1 cellular context compared by ENCODE assay signal in genomic region chr16:68105611-68106010, GRCh38.
TF ChIP-seq lines count a peak whose summit lies in the region.

No MANE protein-coding gene starts in this region.

TF ChIP-seq in WTC11, 78 proteins besides CTCF, POLR2A, EP300 and RAD21 (continued from another document):
- TF ChIP-seq, protein P1, sequence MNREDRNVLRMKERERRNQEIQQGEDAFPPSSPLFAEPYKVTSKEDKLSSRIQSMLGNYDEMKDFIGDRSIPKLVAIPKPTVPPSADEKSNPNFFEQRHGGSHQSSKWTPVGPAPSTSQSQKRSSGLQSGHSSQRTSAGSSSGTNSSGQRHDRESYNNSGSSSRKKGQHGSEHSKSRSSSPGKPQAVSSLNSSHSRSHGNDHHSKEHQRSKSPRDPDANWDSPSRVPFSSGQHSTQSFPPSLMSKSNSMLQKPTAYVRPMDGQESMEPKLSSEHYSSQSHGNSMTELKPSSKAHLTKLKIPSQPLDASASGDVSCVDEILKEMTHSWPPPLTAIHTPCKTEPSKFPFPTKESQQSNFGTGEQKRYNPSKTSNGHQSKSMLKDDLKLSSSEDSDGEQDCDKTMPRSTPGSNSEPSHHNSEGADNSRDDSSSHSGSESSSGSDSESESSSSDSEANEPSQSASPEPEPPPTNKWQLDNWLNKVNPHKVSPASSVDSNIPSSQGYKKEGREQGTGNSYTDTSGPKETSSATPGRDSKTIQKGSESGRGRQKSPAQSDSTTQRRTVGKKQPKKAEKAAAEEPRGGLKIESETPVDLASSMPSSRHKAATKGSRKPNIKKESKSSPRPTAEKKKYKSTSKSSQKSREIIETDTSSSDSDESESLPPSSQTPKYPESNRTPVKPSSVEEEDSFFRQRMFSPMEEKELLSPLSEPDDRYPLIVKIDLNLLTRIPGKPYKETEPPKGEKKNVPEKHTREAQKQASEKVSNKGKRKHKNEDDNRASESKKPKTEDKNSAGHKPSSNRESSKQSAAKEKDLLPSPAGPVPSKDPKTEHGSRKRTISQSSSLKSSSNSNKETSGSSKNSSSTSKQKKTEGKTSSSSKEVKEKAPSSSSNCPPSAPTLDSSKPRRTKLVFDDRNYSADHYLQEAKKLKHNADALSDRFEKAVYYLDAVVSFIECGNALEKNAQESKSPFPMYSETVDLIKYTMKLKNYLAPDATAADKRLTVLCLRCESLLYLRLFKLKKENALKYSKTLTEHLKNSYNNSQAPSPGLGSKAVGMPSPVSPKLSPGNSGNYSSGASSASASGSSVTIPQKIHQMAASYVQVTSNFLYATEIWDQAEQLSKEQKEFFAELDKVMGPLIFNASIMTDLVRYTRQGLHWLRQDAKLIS (CRISPR knock-in tag; IDR thresholded peaks at IDR 0.05; ENCODE audit: borderline replicate concordance) = no peak
- TF ChIP-seq, protein P2, sequence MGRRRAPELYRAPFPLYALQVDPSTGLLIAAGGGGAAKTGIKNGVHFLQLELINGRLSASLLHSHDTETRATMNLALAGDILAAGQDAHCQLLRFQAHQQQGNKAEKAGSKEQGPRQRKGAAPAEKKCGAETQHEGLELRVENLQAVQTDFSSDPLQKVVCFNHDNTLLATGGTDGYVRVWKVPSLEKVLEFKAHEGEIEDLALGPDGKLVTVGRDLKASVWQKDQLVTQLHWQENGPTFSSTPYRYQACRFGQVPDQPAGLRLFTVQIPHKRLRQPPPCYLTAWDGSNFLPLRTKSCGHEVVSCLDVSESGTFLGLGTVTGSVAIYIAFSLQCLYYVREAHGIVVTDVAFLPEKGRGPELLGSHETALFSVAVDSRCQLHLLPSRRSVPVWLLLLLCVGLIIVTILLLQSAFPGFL (CRISPR knock-in tag; IDR thresholded peaks at IDR 0.05; ENCODE audit: borderline replicate concordance) = no peak
- TF ChIP-seq FOXP1 (CRISPR knock-in tag; IDR thresholded peaks at IDR 0.05; ENCODE audit: borderline replicate concordance) (no peak), ZNF138 (CRISPR knock-in tag; conservative IDR thresholded peaks at IDR 0.05) (no peak), GABPB1 (CRISPR knock-in tag; IDR thresholded peaks at IDR 0.05) (no peak), ZNF263 (CRISPR knock-in tag; IDR thresholded peaks at IDR 0.05; ENCODE audit: low read depth) (no peak), ESRRA (CRISPR knock-in tag; IDR thresholded peaks at IDR 0.05; ENCODE audit: borderline replicate concordance) (no peak), ZNF532 (CRISPR knock-in tag; IDR thresholded peaks at IDR 0.05; ENCODE audit: borderline replicate concordance) (no peak), ZNF671 (CRISPR knock-in tag; IDR thresholded peaks at IDR 0.05) (no peak), NR3C1 (CRISPR knock-in tag; conservative IDR thresholded peaks at IDR 0.05; ENCODE audit: low read depth) (no peak), PRRX2 (CRISPR knock-in tag; IDR thresholded peaks at IDR 0.05) (no peak)
- TF ChIP-seq, protein P3, sequence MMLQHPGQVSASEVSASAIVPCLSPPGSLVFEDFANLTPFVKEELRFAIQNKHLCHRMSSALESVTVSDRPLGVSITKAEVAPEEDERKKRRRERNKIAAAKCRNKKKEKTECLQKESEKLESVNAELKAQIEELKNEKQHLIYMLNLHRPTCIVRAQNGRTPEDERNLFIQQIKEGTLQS (CRISPR knock-in tag; conservative IDR thresholded peaks at IDR 0.05) = no peak
- TF ChIP-seq, protein P4, sequence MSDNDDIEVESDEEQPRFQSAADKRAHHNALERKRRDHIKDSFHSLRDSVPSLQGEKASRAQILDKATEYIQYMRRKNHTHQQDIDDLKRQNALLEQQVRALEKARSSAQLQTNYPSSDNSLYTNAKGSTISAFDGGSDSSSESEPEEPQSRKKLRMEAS (CRISPR knock-in tag; IDR thresholded peaks at IDR 0.05) = no peak
- TF ChIP-seq, protein P5, sequence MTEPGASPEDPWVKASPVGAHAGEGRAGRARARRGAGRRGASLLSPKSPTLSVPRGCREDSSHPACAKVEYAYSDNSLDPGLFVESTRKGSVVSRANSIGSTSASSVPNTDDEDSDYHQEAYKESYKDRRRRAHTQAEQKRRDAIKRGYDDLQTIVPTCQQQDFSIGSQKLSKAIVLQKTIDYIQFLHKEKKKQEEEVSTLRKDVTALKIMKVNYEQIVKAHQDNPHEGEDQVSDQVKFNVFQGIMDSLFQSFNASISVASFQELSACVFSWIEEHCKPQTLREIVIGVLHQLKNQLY (CRISPR knock-in tag; IDR thresholded peaks at IDR 0.05) = no peak
- TF ChIP-seq, protein P6, sequence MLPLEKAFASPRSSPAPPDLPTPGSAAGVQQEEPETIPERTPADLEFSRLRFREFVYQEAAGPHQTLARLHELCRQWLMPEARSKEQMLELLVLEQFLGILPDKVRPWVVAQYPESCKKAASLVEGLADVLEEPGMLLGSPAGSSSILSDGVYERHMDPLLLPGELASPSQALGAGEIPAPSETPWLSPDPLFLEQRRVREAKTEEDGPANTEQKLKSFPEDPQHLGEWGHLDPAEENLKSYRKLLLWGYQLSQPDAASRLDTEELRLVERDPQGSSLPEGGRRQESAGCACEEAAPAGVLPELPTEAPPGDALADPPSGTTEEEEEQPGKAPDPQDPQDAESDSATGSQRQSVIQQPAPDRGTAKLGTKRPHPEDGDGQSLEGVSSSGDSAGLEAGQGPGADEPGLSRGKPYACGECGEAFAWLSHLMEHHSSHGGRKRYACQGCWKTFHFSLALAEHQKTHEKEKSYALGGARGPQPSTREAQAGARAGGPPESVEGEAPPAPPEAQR (CRISPR knock-in tag; IDR thresholded peaks at IDR 0.05) = no peak
